In the genomic region with DNA sequence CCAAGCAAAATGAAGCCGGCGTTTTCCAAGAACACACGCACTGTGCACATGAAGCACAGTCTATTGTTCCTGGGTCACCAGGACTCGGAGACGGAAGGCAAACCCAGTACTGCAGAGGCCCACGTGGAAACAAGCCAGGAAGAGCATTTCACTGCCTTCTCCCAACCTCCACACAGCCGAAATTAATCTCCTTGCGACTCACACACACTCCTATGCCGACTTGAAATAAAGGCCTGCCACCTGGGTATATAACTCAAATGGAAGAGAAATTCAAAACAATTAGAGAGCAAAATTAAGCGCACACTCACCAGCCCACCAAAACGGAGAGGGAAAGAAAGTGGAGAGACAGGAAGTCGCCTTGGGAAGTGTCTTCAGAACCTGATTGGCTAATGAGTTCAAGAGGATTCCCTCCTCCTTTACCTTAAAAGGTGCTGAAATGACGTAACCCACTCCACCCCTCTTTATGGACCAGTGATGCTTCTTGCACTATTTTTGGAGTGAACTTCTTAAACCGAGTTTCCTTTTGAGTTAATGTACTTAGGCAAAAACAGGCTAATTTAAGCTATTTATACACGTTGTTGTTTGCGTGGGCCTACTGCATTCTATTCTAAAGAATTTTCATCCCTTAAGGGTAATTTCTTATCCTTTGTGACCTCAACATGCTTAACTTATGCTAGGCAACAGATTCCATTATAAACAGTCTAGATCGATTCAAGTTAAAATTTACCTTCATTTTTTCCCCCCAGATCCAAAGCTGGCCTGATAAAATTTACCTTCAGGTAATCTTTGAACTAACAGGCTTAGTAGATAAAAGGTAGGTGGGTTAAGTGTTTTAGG, we compare ENCODE assay signal across 8 cellular contexts. TPM values are rescaled to one million over a fixed set of nuclear protein-coding genes. Genes with fewer than 3 reads are reported as not detected.
DNase-seq lines count a peak whose midpoint lies in the region; TF ChIP-seq lines count a peak whose summit lies in the region.

A gene with protein sequence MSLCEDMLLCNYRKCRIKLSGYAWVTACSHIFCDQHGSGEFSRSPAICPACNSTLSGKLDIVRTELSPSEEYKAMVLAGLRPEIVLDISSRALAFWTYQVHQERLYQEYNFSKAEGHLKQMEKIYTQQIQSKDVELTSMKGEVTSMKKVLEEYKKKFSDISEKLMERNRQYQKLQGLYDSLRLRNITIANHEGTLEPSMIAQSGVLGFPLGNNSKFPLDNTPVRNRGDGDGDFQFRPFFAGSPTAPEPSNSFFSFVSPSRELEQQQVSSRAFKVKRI (minus strand): TSS at position 334 of the 837 bp plus-strand sequence. CDS start 16,756 bp downstream, outside the sequence.

- peaks cover 31% of the 10 kb centered on the region for H3K4me1 Mint-ChIP-seq in nephron

- H3K27me3 Mint-ChIP-seq in nephron (ENCODE audit: low read depth): no peaks in the 10 kb centered on the region

- H3K36me3 Mint-ChIP-seq in nephron (ENCODE audit: low read depth): no peaks in the 10 kb centered on the region

- intact Hi-C loops in thyroid gland (cut with DNase I): loop anchor here (5.0 to 10.0 kb wide), 2 partner anchors 122 to 349 kb away; a partner anchor contains a TSS

- peak in 1 of 2 donors; percentile 84 for TF ChIP-seq POLR2A in thyroid gland (IDR thresholded peaks at IDR 0.05)

- no peaks in the 10 kb centered on the region for H3K9me3 Mint-ChIP-seq in nephron

- peak within 1 kb of the TSS; percentile 90 to 97 (median 95) for H3K4me3 Mint-ChIP-seq in nephron

- peaks cover 13 to 16% of the 10 kb centered on the region in 2 donors for H3K4me1 ChIP-seq in thyroid gland

- DNase-seq in GM03348 (ENCODE audit: low spot score): peak; percentile 92
- DNase-seq in H4 (ENCODE audit: low spot score): peak; percentile 95
- DNase-seq in Kasumi-1 (lab: John Stamatoyannopoulos, UW): peak; percentile 93
- peak; percentile 77 for DNase-seq in RPMI8226
- DNase-seq in activated gamma-delta T cell treated with anti-CD3 and anti-CD28 coated beads, Interleukin-2, amount 50 U/mL, for 16 hours (ENCODE audit: low read depth): peak; percentile 26
- DNase-seq in foreskin fibroblast: peak; percentile 82 to 91
- peak; percentile 64 to 67 for DNase-seq in thyroid gland

- H3K27ac Mint-ChIP-seq in nephron: peak within 1 kb of the TSS; percentile 84 to 96 (median 93)

- H3K4me3 ChIP-seq in foreskin fibroblast (ENCODE audit: low read depth in 1 of 2, low read length in 2 of 2): peak within 1 kb of the TSS; percentile 63 to 90
- peak within 1 kb of the TSS in 2 of 3 donors; percentile 37 to 49 for H3K4me3 ChIP-seq in thyroid gland (replicated peaks in 1 of 3)

- H3K9me3 ChIP-seq in thyroid gland: no peaks in the 10 kb centered on the region

- TF ChIP-seq CTCF in foreskin fibroblast (IDR thresholded peaks at IDR 0.05; ENCODE audit: low read depth, low read length) (no peak), nephron (IDR thresholded peaks at IDR 0.05; ENCODE audit: unreplicated experiment in 3 of 3) (no peak), thyroid gland (IDR thresholded peaks at IDR 0.05) (no peak)

- no peaks in the 10 kb centered on the region for H3K27me3 ChIP-seq in thyroid gland

- H3K27ac ChIP-seq in thyroid gland: peak within 1 kb of the TSS; percentile 66 to 79 (median 77)

- no peaks in the 10 kb centered on the region for H3K36me3 ChIP-seq in thyroid gland

- WGBS in thyroid gland, 2 donors: 3 to 4% methylated on average over 17 of the region's 17 CpGs

RNA-seq across cellular contexts. Expression of the gene that starts here (rescaled TPM):
- total RNA-seq in H4 (2014; rRNA removed; shearing (Covaris generic)): 83.8 and 92.0 TPM in 2 replicates
- total RNA-seq in thyroid gland: 100 to 1,000 TPM in 2 of 4 donors, 10 to 100 TPM in 2; 57.2 to 150 (median 92.9) TPM

Comparison
In these comparisons a context has a peak if more than half of its experiments do, and no peak if none do; other contexts are left out.
1. Peak in every context shown above with its lines: DNase-seq, H3K4me3 ChIP-seq and H3K27ac ChIP-seq.
2. DNase-seq: peak in every context shown above with its lines; median percentile 95 in H4; 93 in Kasumi-1; 92 in GM03348; 86 in foreskin fibroblast; 77 in RPMI8226; 66 in thyroid gland; 26 in activated gamma-delta T cell treated with anti-CD3 and anti-CD28 coated beads, Interleukin-2, amount 50 U/mL, for 16 hours.